In genomic region chr19:49064768-49065611, GRCh38 we compare ENCODE assay signal across 8 cellular contexts. TPM values are rescaled to one million over a fixed set of nuclear protein-coding genes. Genes with fewer than 3 reads are reported as not detected.
DNase-seq lines count a peak whose midpoint lies in the region; ATAC-seq, FAIRE-seq and TF ChIP-seq lines count a peak whose summit lies in the region.

NTF4 (minus strand) TSS chr19:49064818; CDS start chr19:49061997, 2,821 bp downstream.

- peak in 1 of 2 experiments; percentile 61 for DNase-seq in A549 (ENCODE audit: low read depth in 1 of 2, low spot score in 1 of 2)
- DNase-seq in HAP-1 (ENCODE audit: low spot score in 2 of 2): peak; percentile 24 to 78
- no peak for DNase-seq in astrocyte of the spinal cord (ENCODE audit: low read depth, low spot score)
- peak in 1 of 2 donors; percentile 23 for DNase-seq in left colon
- no peak for DNase-seq in OCI-M1 (lab: John Stamatoyannopoulos, UW)
- DNase-seq in sciatic nerve (ENCODE audit: low spot score): no peak
- DNase-seq in erythroblast (lab: John Stamatoyannopoulos, UW): no peak

- H3K4me1 ChIP-seq in A549: peaks cover 18% of the 10 kb centered on the region
- H3K4me1 ChIP-seq in HAP-1: no peaks in the 10 kb centered on the region; the same call in 1 of the 2 replicates

- no peaks in the 10 kb centered on the region for H3K9me3 ChIP-seq in A549
- no peaks in the 10 kb centered on the region for H3K9me3 ChIP-seq in HAP-1

- CTCF ChIA-PET in A549 (lab: Yijun Ruan, JAX): interaction anchor here (0.7 to 2.3 kb wide), 10 partner anchors 9 to 90 kb away, joined by 3 to 11 read pairs (median 6); partner anchors contain the start of genes GYS1 and RUVBL2

- FAIRE-seq in A549 (lab: Jason Lieb, UNC): no peak

- no peak for TF ChIP-seq EP300 in A549 (IDR thresholded peaks at IDR 0.05)

- TF ChIP-seq CTCF in A549 (IDR thresholded peaks at IDR 0.05) (peak; percentile 11; the same call in 2 of the 3 replicates), astrocyte of the spinal cord (IDR thresholded peaks at IDR 0.05; ENCODE audit: low read depth, low read length) (no peak)

- POLR2A ChIA-PET in A549 (lab: Yijun Ruan, JAX): interaction anchor here (1.1 to 1.3 kb wide), 2 partner anchors 9 to 193 kb away, joined by 3 to 4 read pairs; partner anchors contain the start of gene PPP1R15A

- in situ Hi-C loops in HAP-1 (cut with MboI; ENCODE audit: low sequenced_read_pairs): no loop called here
- in situ Hi-C loops in astrocyte of the spinal cord (cut with HindIII; ENCODE audit: low sequenced_read_pairs): no loop called here

- TF ChIP-seq POLR2A in A549 (IDR thresholded peaks at IDR 0.05; ENCODE audit: low read length): no peak
- no peak for TF ChIP-seq POLR2A in erythroblast (IDR thresholded peaks at IDR 0.05; ENCODE audit: low read length)

- intact Hi-C loops in left colon (cut with DNase I, micrococcal nuclease): no loop called here
- intact Hi-C loops in sciatic nerve (cut with DNase I): no loop called here

- no peaks in the 10 kb centered on the region for H3K36me3 ChIP-seq in HAP-1 (replicated peaks)

- H3K27me3 ChIP-seq in HAP-1 (ENCODE audit: low read depth): 0 out of 2 replicates have a peak, but pooled peaks cover 2% of the 10 kb centered on the region

- TF ChIP-seq RAD21 in A549 (conservative IDR thresholded peaks at IDR 0.05 in 1 of 2, IDR thresholded peaks at IDR 0.05 in 1 of 2): no peak

- ATAC-seq in A549 (peak; percentile 66 to 79), left colon (peak; percentile 78), sciatic nerve (no peak), HG03439 (IDR thresholded peaks at IDR 0.05; ENCODE audit: unreplicated experiment) (no peak)

- H3K27ac ChIP-seq in A549: peak within 1 kb of the TSS; percentile 56 to 82

- peak within 1 kb of the TSS; percentile 89 for H3K4me2 ChIP-seq in A549

- WGBS in A549 (ENCODE audit: missing lambda C conversion rate): 15% methylated on average over 38 of the region's 53 CpGs

- H3K4me3 ChIP-seq in A549 (peak within 1 kb of the TSS; percentile 45), HAP-1 (peak within 1 kb of the TSS; percentile 4; the same call in 1 of the 2 replicates), astrocyte of the spinal cord (ENCODE audit: low read depth, low read length) (peak within 1 kb of the TSS; percentile 27)

TF ChIP-seq in A549, 52 proteins besides CTCF, POLR2A, EP300 and RAD21:
- no peak for TF ChIP-seq CHD2 (IDR thresholded peaks at IDR 0.05; ENCODE audit: low read length, partially characterized antibody)
- no peak for TF ChIP-seq GATA3 (IDR thresholded peaks at IDR 0.05; ENCODE audit: borderline replicate concordance)
- no peak for TF ChIP-seq SMC3 (IDR thresholded peaks at IDR 0.05)
- TF ChIP-seq RARB (CRISPR knock-in tag; IDR thresholded peaks at IDR 0.05): no peak
- no peak for TF ChIP-seq EHMT2 (IDR thresholded peaks at IDR 0.05; ENCODE audit: low read depth)
- TF ChIP-seq PBX3 (IDR thresholded peaks at IDR 0.05): no peak
- TF ChIP-seq RNF2 (IDR thresholded peaks at IDR 0.05; ENCODE audit: borderline replicate concordance, low read depth): no peak
- no peak for TF ChIP-seq HEYL (CRISPR knock-in tag; IDR thresholded peaks at IDR 0.05)
- TF ChIP-seq ZC3H11A (IDR thresholded peaks at IDR 0.05): no peak
- no peak for TF ChIP-seq ZSCAN20 (CRISPR knock-in tag; IDR thresholded peaks at IDR 0.05)
- no peak for TF ChIP-seq MYC (IDR thresholded peaks at IDR 0.05; ENCODE audit: borderline replicate concordance, low read length)

RNA-seq across cellular contexts. Expression of gene NTF4, which starts in this region (rescaled TPM):
- polyA plus RNA-seq in A549 (2011; rRNA removed): 0.34 and 0.37 TPM in 2 replicates
- polyA plus RNA-seq in A549 (2012; cell fraction: cytosol; rRNA removed): 0.49 and 0.52 TPM in 2 replicates
- polyA plus RNA-seq in A549 (2012; cell fraction: nucleus; rRNA removed): 0.94 and 1.1 TPM in 2 replicates
- 1.0 to 2.4 TPM (median 1.7 TPM) in 3 replicates for polyA plus RNA-seq in A549 (2017; fragmentation: RNase III; extraction: RNeasy Plus Mini Kit Qiagen cat#74134 plus additional on column Dnase treatment)
- 0.25 and 0.54 TPM in 2 replicates for polyA minus RNA-seq in A549 (2011; rRNA and poly(A)+ RNA removed)
- total RNA-seq in left colon: not detected
- not detected for total RNA-seq in sciatic nerve

Comparison
In these comparisons a context has a peak if more than half of its experiments do, and no peak if none do; other contexts are left out.
1. Peak in ATAC-seq in left colon; RNA of the gene not detected or under 1 TPM.
2. ATAC-seq: peak in A549 (2 of 2); none in sciatic nerve (single experiment) and HG03439 (single experiment).
3. DNase-seq: peak in HAP-1 (2 of 2); none in astrocyte of the spinal cord (single experiment), OCI-M1 (single experiment), sciatic nerve (single experiment) and erythroblast (0 of 2).
4. Peak in every context shown above with its lines, with median percentiles within 50 percentile points of each other: H3K4me3 ChIP-seq.